Comparison of ENCODE assay signal across 15 cellular contexts in the genomic region with DNA sequence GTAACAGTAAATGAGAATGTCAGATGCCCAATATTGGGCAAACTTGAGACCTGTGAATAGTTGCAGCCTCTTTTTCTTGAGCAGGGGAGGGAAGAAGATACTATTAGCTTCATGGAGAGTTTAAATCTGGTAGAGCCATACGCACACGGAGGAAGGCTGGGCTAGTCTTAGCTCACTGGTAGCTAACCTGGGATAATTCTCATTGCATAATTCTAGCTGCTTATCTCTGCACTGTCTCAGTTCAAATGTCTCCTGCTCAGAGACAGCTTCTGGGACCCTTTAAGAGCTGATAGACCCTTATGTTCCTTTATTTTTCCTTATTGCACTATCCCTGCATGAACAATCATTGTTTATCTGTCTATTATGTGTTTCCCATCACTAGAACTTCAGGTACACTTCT. TPM values are rescaled to one million over a fixed set of nuclear protein-coding genes. Genes with fewer than 3 reads are reported as not detected.
DNase-seq lines count a peak whose midpoint lies in the region; ATAC-seq lines count a peak whose summit lies in the region.
"Had no signal": no experiment of that assay in that cellular context is flagged by ENCODE, and none has a peak within 500 bp of the region (broad histone marks: within the 10 kb centered on the region; RNA-seq: fewer than 3 reads in every experiment).

No MANE protein-coding gene starts in this region.

- peaks cover 6% of the 10 kb centered on the region for H3K27me3 Mint-ChIP-seq in activated naive CD4-positive, alpha-beta T cell treated with anti-CD3 and anti-CD28 coated beads for 36 hours (ENCODE audit: low read depth)
- H3K27me3 Mint-ChIP-seq in activated T-helper 1 cell treated with anti-CD3 and anti-CD28 coated beads, Interleukin-12 subunit alpha, Interleukin-12 subunit beta, Interleukin-2, Interleukin-4 antibody, amounts not matched to agents 30 ng/mL and 10 ng/mL and 1 ng/mL, durations not matched to agents 14 hours and 24 hours and 36 hours (ENCODE audit: insufficient read depth) = peaks cover 2% of the 10 kb centered on the region

- H3K4me1 Mint-ChIP-seq in activated naive CD4-positive, alpha-beta T cell treated with anti-CD3 and anti-CD28 coated beads for 36 hours (ENCODE audit: low read depth) = no peaks in the 10 kb centered on the region
- no peaks in the 10 kb centered on the region for H3K4me1 Mint-ChIP-seq in activated T-helper 1 cell treated with anti-CD3 and anti-CD28 coated beads, Interleukin-12 subunit alpha, Interleukin-12 subunit beta, Interleukin-2, Interleukin-4 antibody, amounts not matched to agents 30 ng/mL and 10 ng/mL and 1 ng/mL, durations not matched to agents 14 hours and 24 hours and 36 hours (ENCODE audit: low read depth)
- H3K4me1 Mint-ChIP-seq: CD8-positive, alpha-beta memory T cell had no signal

- peak; percentile 41 to 70 for ATAC-seq in activated naive CD4-positive, alpha-beta T cell treated with anti-CD3 and anti-CD28 coated beads, Interleukin-2, amount 50 U/mL, for 72 hours
- ATAC-seq in GM18873 (IDR thresholded peaks at IDR 0.05; ENCODE audit: low FRiP score, unreplicated experiment) = no peak

- no peak overlapping the region for H3K27ac Mint-ChIP-seq in activated naive CD4-positive, alpha-beta T cell treated with anti-CD3 and anti-CD28 coated beads, Interleukin-2, amount 50 U/mL, for 72 hours
- no peak overlapping the region for H3K27ac Mint-ChIP-seq in activated naive CD4-positive, alpha-beta T cell treated with anti-CD3 and anti-CD28 coated beads for 36 hours
- H3K27ac Mint-ChIP-seq in activated T-helper 1 cell treated with anti-CD3 and anti-CD28 coated beads, Interleukin-12 subunit alpha, Interleukin-12 subunit beta, Interleukin-2, Interleukin-4 antibody, amounts not matched to agents 30 ng/mL and 10 ng/mL and 1 ng/mL, durations not matched to agents 14 hours and 24 hours and 36 hours = no peak overlapping the region
- H3K27ac Mint-ChIP-seq: CD8-positive, alpha-beta memory T cell; H9 had no signal

- intact Hi-C loops in activated naive CD4-positive, alpha-beta T cell treated with anti-CD3 and anti-CD28 coated beads for 36 hours (cut with micrococcal nuclease) = no loop called here
- intact Hi-C loops in activated T-helper 1 cell treated with anti-CD3 and anti-CD28 coated beads, Interleukin-12 subunit alpha, Interleukin-12 subunit beta, Interleukin-2, Interleukin-4 antibody, amounts not matched to agents 30 ng/mL and 10 ng/mL and 1 ng/mL, durations not matched to agents 14 hours and 24 hours and 36 hours (cut with micrococcal nuclease) = no loop called here

- peaks cover 0 to 6% of the 10 kb centered on the region in 2 donors for H3K36me3 Mint-ChIP-seq in activated naive CD4-positive, alpha-beta T cell treated with anti-CD3 and anti-CD28 coated beads, Interleukin-2, amount 50 U/mL, for 72 hours
- H3K36me3 Mint-ChIP-seq in activated naive CD4-positive, alpha-beta T cell treated with anti-CD3 and anti-CD28 coated beads for 36 hours (ENCODE audit: low read depth) = no peaks in the 10 kb centered on the region
- H3K36me3 Mint-ChIP-seq in activated T-helper 1 cell treated with anti-CD3 and anti-CD28 coated beads, Interleukin-12 subunit alpha, Interleukin-12 subunit beta, Interleukin-2, Interleukin-4 antibody, amounts not matched to agents 30 ng/mL and 10 ng/mL and 1 ng/mL, durations not matched to agents 14 hours and 24 hours and 36 hours (ENCODE audit: low read depth) = no peaks in the 10 kb centered on the region
- H3K36me3 Mint-ChIP-seq: CD8-positive, alpha-beta memory T cell had no signal

- H3K9me3 Mint-ChIP-seq in activated naive CD4-positive, alpha-beta T cell treated with anti-CD3 and anti-CD28 coated beads, Interleukin-2, amount 50 U/mL, for 72 hours = no peaks in the 10 kb centered on the region
- H3K9me3 Mint-ChIP-seq in activated naive CD4-positive, alpha-beta T cell treated with anti-CD3 and anti-CD28 coated beads for 36 hours = no peaks in the 10 kb centered on the region
- H3K9me3 Mint-ChIP-seq in activated T-helper 1 cell treated with anti-CD3 and anti-CD28 coated beads, Interleukin-12 subunit alpha, Interleukin-12 subunit beta, Interleukin-2, Interleukin-4 antibody, amounts not matched to agents 30 ng/mL and 10 ng/mL and 1 ng/mL, durations not matched to agents 14 hours and 24 hours and 36 hours = no peaks in the 10 kb centered on the region
- H3K9me3 Mint-ChIP-seq: CD8-positive, alpha-beta memory T cell had no signal

- DNase-seq in NCI-H2171 treated with DMSO at 0.1 percent for 48 hours (lab: John Stamatoyannopoulos, UW) (peak; percentile 17), NCI-H2171 (lab: John Stamatoyannopoulos, UW) (no peak), NOMO-1 treated with dmso at 0.1 percent for 144 hours (lab: John Stamatoyannopoulos, UW; ENCODE audit: unreplicated experiment) (peak; percentile 2), EL (no peak)
- DNase-seq in activated naive CD4-positive, alpha-beta T cell treated with anti-CD3 and anti-CD28 coated beads, Interleukin-2, amount 50 U/mL, for 72 hours (ENCODE audit: low spot score in 2 of 2) = no peak
- DNase-seq in activated naive CD4-positive, alpha-beta T cell treated with anti-CD3 and anti-CD28 coated beads for 36 hours = no peak
- no peak for DNase-seq in activated T-helper 1 cell treated with anti-CD3 and anti-CD28 coated beads, Interleukin-12 subunit alpha, Interleukin-12 subunit beta, Interleukin-2, Interleukin-4 antibody, amounts not matched to agents 30 ng/mL and 10 ng/mL and 1 ng/mL, durations not matched to agents 14 hours and 24 hours and 36 hours (ENCODE audit: low spot score)
- DNase-seq: 8988T; AML-193; Caco-2; CD8-positive, alpha-beta memory T cell; DMS53; GM23248; H9 had no signal

- CTCF ChIA-PET in activated naive CD4-positive, alpha-beta T cell treated with anti-CD3 and anti-CD28 coated beads for 36 hours (lab: Charles Lee) = no interaction called here

- H3K4me3 Mint-ChIP-seq in activated naive CD4-positive, alpha-beta T cell treated with anti-CD3 and anti-CD28 coated beads for 36 hours = no peak overlapping the region
- H3K4me3 Mint-ChIP-seq in activated T-helper 1 cell treated with anti-CD3 and anti-CD28 coated beads, Interleukin-12 subunit alpha, Interleukin-12 subunit beta, Interleukin-2, Interleukin-4 antibody, amounts not matched to agents 30 ng/mL and 10 ng/mL and 1 ng/mL, durations not matched to agents 14 hours and 24 hours and 36 hours = no peak overlapping the region
- H3K4me3 Mint-ChIP-seq: CD8-positive, alpha-beta memory T cell; H9 had no signal

RNA-seq across cellular contexts. Expression of gene C1orf87, which starts 8.4 kb away (rescaled TPM):
- not detected for total RNA-seq in activated naive CD4-positive, alpha-beta T cell treated with anti-CD3 and anti-CD28 coated beads, Interleukin-2, amount 50 U/mL, for 72 hours
- not detected for total RNA-seq in activated naive CD4-positive, alpha-beta T cell treated with anti-CD3 and anti-CD28 coated beads for 36 hours
- total RNA-seq in activated T-helper 1 cell treated with anti-CD3 and anti-CD28 coated beads, Interleukin-12 subunit alpha, Interleukin-12 subunit beta, Interleukin-2, Interleukin-4 antibody, amounts not matched to agents 30 ng/mL and 10 ng/mL and 1 ng/mL, durations not matched to agents 14 hours and 24 hours and 36 hours = not detected in 2 replicates
- total RNA-seq: Caco-2; CD8-positive, alpha-beta memory T cell; GM23248 had no signal

Comparison
In these comparisons a context has a peak if more than half of its experiments do, and no peak if none do; other contexts are left out.
1. DNase-seq: peak in NCI-H2171 treated with DMSO at 0.1 percent for 48 hours (single experiment) and NOMO-1 treated with dmso at 0.1 percent for 144 hours (single experiment); none in NCI-H2171 (single experiment), activated naive CD4-positive, alpha-beta T cell treated with anti-CD3 and anti-CD28 coated beads, Interleukin-2, amount 50 U/mL, for 72 hours (0 of 2), activated naive CD4-positive, alpha-beta T cell treated with anti-CD3 and anti-CD28 coated beads for 36 hours (single experiment), activated T-helper 1 cell treated with anti-CD3 and anti-CD28 coated beads, Interleukin-12 subunit alpha, Interleukin-12 subunit beta, Interleukin-2, Interleukin-4 antibody, amounts not matched to agents 30 ng/mL and 10 ng/mL and 1 ng/mL, durations not matched to agents 14 hours and 24 hours and 36 hours (single experiment) and EL (single experiment).